Comparison of ENCODE assay signal across 22 cellular contexts in genomic region chr13:104764600-104764999, GRCh38.
"Had no signal": no experiment of that assay in that cellular context is flagged by ENCODE, and none has a peak within 500 bp of the region (broad histone marks: within the 10 kb centered on the region; RNA-seq: fewer than 3 reads in every experiment).

No MANE protein-coding gene starts in this region.

- DNase-seq: colonic mucosa; cortex of kidney; dorsolateral prefrontal cortex; effector CD4-positive, alpha-beta T cell; effector memory CD4-positive, alpha-beta T cell; foreskin melanocyte; gastrocnemius medialis; glutamatergic neuron; head of caudate nucleus; heart right ventricle; hippocampal formation; left cardiac atrium; left lung; left ventricle myocardium superior; lower lobe of right lung; mesendoderm; midbrain; mucosa of descending colon; naive B cell had no signal

- H3K27me3 ChIP-seq: colonic mucosa, dorsolateral prefrontal cortex, esophagus muscularis mucosa, gastrocnemius medialis, heart right ventricle, left lung had no signal

- H3K4me3 ChIP-seq: colonic mucosa, dorsolateral prefrontal cortex, esophagus muscularis mucosa, gastrocnemius medialis, heart right ventricle, left lung, lower lobe of right lung, mucosa of descending colon had no signal

- H3K27me3 Mint-ChIP-seq: dendritic cell treated with granulocyte-macrophage colony-stimulating factor and Interleukin-4, amounts not matched to agents 40 ng/mL and 50 ng/mL, for 4 days; memory B cell; naive B cell had no signal

- H3K4me1 ChIP-seq: colonic mucosa, esophagus muscularis mucosa, gastrocnemius medialis, heart right ventricle, left lung, lower lobe of right lung had no signal

- H3K9me3 ChIP-seq: colonic mucosa, esophagus muscularis mucosa, gastrocnemius medialis, heart right ventricle, left lung, lower lobe of right lung, mucosa of descending colon had no signal

- H3K4me1 Mint-ChIP-seq: memory B cell, naive B cell had no signal

- H3K27ac ChIP-seq: colonic mucosa, dorsolateral prefrontal cortex, esophagus muscularis mucosa, gastrocnemius medialis, heart right ventricle, left lung, lower lobe of right lung had no signal

- H3K36me3 ChIP-seq: colonic mucosa, esophagus muscularis mucosa, gastrocnemius medialis, heart right ventricle, left lung, lower lobe of right lung had no signal

- ATAC-seq: gastrocnemius medialis, left cardiac atrium, left lung, left ventricle myocardium superior, lower lobe of right lung, mucosa of descending colon had no signal

- H3K36me3 Mint-ChIP-seq: memory B cell, naive B cell had no signal

- H3K27ac Mint-ChIP-seq: dendritic cell treated with granulocyte-macrophage colony-stimulating factor and Interleukin-4, amounts not matched to agents 40 ng/mL and 50 ng/mL, for 4 days; memory B cell; naive B cell had no signal

- H3K9me3 Mint-ChIP-seq: memory B cell had no signal

- H3K4me3 Mint-ChIP-seq: dendritic cell treated with granulocyte-macrophage colony-stimulating factor and Interleukin-4, amounts not matched to agents 40 ng/mL and 50 ng/mL, for 4 days; memory B cell; naive B cell had no signal
